Comparison of ENCODE assay signal across 8 cellular contexts in the genomic region with DNA sequence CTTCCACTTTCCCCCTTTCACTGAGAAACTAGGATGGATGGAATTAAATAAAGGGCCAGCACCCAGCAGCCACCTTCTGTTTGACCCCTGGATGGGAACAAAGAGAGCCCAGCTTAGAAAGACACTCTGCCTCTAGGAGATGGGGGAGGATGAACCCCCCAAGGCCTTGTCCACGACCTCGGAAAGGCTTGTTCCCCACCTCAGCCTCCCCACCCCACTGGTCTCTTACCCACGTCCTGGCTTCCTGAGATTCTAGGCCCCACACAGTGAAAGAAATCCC. TPM values are rescaled to one million over a fixed set of nuclear protein-coding genes. Genes with fewer than 3 reads are reported as not detected.
A peak's percentile ranks its signal among the peaks of the same experiment; 100 is the strongest.
DNase-seq lines count a peak whose midpoint lies in the region; ATAC-seq and TF ChIP-seq lines count a peak whose summit lies in the region.

No MANE protein-coding gene starts in this region.

- H3K9ac ChIP-seq in HUES48 (ENCODE audit: low read depth, low read length): peak overlapping the region; percentile 35

- H3K27ac ChIP-seq in HUES48 (ENCODE audit: low read depth, low read length) (peak overlapping the region; percentile 93), coronary artery (peak overlapping the region; percentile 77 to 90)

- peaks cover 95% of the 10 kb centered on the region for H3K4me1 Mint-ChIP-seq in CD14-positive monocyte
- H3K4me1 Mint-ChIP-seq in nephron: peaks cover 86% of the 10 kb centered on the region

- no peaks in the 10 kb centered on the region for H3K36me3 ChIP-seq in HUES48 (ENCODE audit: control insufficient read depth, insufficient read depth, low read length)

- no peaks in the 10 kb centered on the region for H3K9me3 ChIP-seq in HUES48 (ENCODE audit: control insufficient read depth, insufficient read depth, low read length)

- no peaks in the 10 kb centered on the region for H3K27me3 ChIP-seq in HUES48 (ENCODE audit: control insufficient read depth, insufficient read depth, low read length)

- TF ChIP-seq CTCF in CD14-positive monocyte (IDR thresholded peaks at IDR 0.05): no peak
- no peak for TF ChIP-seq CTCF in coronary artery (IDR thresholded peaks at IDR 0.05)
- TF ChIP-seq CTCF in nephron (IDR thresholded peaks at IDR 0.05; ENCODE audit: unreplicated experiment in 3 of 3): no peak
- no peak for TF ChIP-seq CTCF in GM20000 (IDR thresholded peaks at IDR 0.05; ENCODE audit: extremely low read depth, missing control alignments)

- H3K4me3 Mint-ChIP-seq in CD14-positive monocyte (peak overlapping the region; percentile 61 to 82), nephron (peak overlapping the region; percentile 79 to 80 (median 79))

- DNase-seq in CD14-positive monocyte (ENCODE audit: low spot score) (no peak), coronary artery (ENCODE audit: low spot score) (no peak), GM20000 (ENCODE audit: low spot score) (no peak)

- intact Hi-C loops in CD14-positive monocyte (cut with micrococcal nuclease): loop anchor here (5.0 to 10.0 kb wide), 2 partner anchors 36 to 74 kb away; a partner anchor contains a TSS

- H3K4me3 ChIP-seq in HUES48 (ENCODE audit: low read depth, low read length): peak overlapping the region; percentile 40
- peak overlapping the region; percentile 59 for H3K4me3 ChIP-seq in coronary artery

- H3K36me3 Mint-ChIP-seq in CD14-positive monocyte: peaks cover 45 to 59% of the 10 kb centered on the region in 2 donors
- peaks cover 3% of the 10 kb centered on the region for H3K36me3 Mint-ChIP-seq in nephron (ENCODE audit: low read depth)

- H3K4me1 ChIP-seq in HUES48 (ENCODE audit: control insufficient read depth, insufficient read depth, low read length): peaks cover 80% of the 10 kb centered on the region

- H3K27ac Mint-ChIP-seq in CD14-positive monocyte (peak overlapping the region; percentile 91 to 96 (median 94)), nephron (peak overlapping the region; percentile 98 to 100 (median 99))

- ATAC-seq in HG02759 (IDR thresholded peaks at IDR 0.05; ENCODE audit: unreplicated experiment) (no peak), HG03469 (IDR thresholded peaks at IDR 0.05; ENCODE audit: unreplicated experiment) (no peak), GM19455 (IDR thresholded peaks at IDR 0.05; ENCODE audit: unreplicated experiment) (no peak)

- H3K27me3 Mint-ChIP-seq in CD14-positive monocyte (ENCODE audit: low read depth in 3 of 3) (peaks cover 0 to 5% (median 0%) of the 10 kb centered on the region in 3 donors), nephron (ENCODE audit: low read depth) (peaks cover 7% of the 10 kb centered on the region)

- H3K9me3 Mint-ChIP-seq in CD14-positive monocyte (peaks cover 0 to 2% (median 0%) of the 10 kb centered on the region in 7 donors), nephron (no peaks in the 10 kb centered on the region)

RNA-seq across cellular contexts. Expression of a gene that starts 9.7 kb away (rescaled TPM):
- 10 to 100 TPM; 27.5 to 35.7 TPM for polyA plus RNA-seq in CD14-positive monocyte

RNA-seq across cellular contexts. Expression of a gene that starts 25.1 kb away (rescaled TPM):
- not detected for polyA plus RNA-seq in CD14-positive monocyte

RNA-seq across cellular contexts. Expression of a gene that starts 59.6 kb away (rescaled TPM):
- polyA plus RNA-seq in CD14-positive monocyte: under 1 TPM in 1 of 2 donors, not detected in 1; 0.26 TPM
